In the genomic region with DNA sequence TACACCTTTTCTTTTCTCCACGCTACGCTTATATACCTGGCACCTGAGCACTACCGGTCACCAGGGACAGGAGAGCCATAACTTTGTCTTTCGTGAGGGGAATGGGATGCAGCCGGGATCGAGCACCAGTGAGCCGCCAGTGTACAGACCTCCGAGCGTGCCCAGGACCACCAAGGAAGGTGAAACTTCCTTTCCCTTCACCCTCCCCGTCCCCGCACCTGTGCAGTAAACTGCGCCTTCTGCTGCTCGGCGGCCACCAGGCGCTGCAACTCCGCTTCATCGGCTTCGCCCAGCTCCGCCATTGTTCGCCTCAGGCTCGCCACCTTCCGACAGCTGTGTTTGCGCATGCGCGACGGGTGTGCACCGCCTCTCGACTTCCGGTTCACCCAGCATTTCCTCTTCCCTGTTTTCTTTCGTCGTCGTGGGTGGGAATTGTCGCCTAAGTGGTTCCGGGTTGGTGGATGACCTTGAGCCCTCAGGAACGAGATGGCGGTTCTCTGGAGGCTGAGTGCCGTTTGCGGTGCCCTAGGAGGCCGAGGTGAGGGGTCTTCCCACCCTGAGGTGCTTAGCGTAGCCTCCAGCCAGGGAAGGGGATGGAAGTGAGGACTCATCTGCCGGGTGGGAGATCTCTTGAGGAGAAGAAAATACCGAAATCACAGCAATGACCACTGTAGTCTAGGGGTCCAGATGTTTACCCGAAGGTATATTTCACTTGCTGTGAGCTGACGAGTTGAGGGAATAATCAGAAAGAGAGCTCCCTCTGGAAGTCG, we compare ENCODE assay signal across 1 cellular context.
TF ChIP-seq lines count a peak whose summit lies in the region.

SDHD (plus strand) TSS at position 452 of the 770 bp plus-strand sequence; CDS start at position 487, 35 bp downstream.
TIMM8B (minus strand) TSS at position 335 of the 770 bp plus-strand sequence; CDS start at position 302, 33 bp downstream.

TF ChIP-seq in K562, 482 proteins besides CTCF, POLR2A, EP300 and RAD21 (continued from another document and continues in another):
- TF ChIP-seq MXI1 (IDR thresholded peaks at IDR 0.05; ENCODE audit: low read depth, low read length) (no peak), TCF3 (CRISPR knock-in tag; IDR thresholded peaks at IDR 0.05) (no peak), FOXA3 (CRISPR knock-in tag; conservative IDR thresholded peaks at IDR 0.05 in 1 of 2, IDR thresholded peaks at IDR 0.05 in 1 of 2) (0 out of 4 replicates have a peak, but pooled peaks of 1 of the 2 experiments have one; percentile 36), CCNT2 (IDR thresholded peaks at IDR 0.05; ENCODE audit: borderline replicate concordance, extremely low read depth, insufficient read length, low read depth, low read length) (peak; percentile 42), ZNF232 (CRISPR knock-in tag; IDR thresholded peaks at IDR 0.05) (peak; percentile 15; the same call in 1 of the 2 replicates), ZNF212 (CRISPR knock-in tag; IDR thresholded peaks at IDR 0.05) (no peak), ZC3H4 (CRISPR knock-in tag; IDR thresholded peaks at IDR 0.05; ENCODE audit: borderline replicate concordance) (no peak), MECOM (CRISPR knock-in tag; IDR thresholded peaks at IDR 0.05) (no peak), XRCC3 (IDR thresholded peaks at IDR 0.05) (no peak), ZNF384 (IDR thresholded peaks at IDR 0.05; ENCODE audit: low read depth, low read length) (no peak), HLTF (IDR thresholded peaks at IDR 0.05) (no peak; the same call in 1 of the 2 replicates), CBFA2T2 (conservative IDR thresholded peaks at IDR 0.05) (no peak), HEY1 (CRISPR knock-in tag; IDR thresholded peaks at IDR 0.05; ENCODE audit: borderline replicate concordance) (no peak), E2F4 (CRISPR knock-in tag; IDR thresholded peaks at IDR 0.05; ENCODE audit: low read depth) (no peak), FOXK1 (CRISPR knock-in tag; IDR thresholded peaks at IDR 0.05; ENCODE audit: borderline replicate concordance) (peak; percentile 97), ZFPM2 (CRISPR knock-in tag; IDR thresholded peaks at IDR 0.05) (no peak), MCM3 (IDR thresholded peaks at IDR 0.05) (no peak), ATF2 (CRISPR knock-in tag; IDR thresholded peaks at IDR 0.05) (no peak), STAT5B (CRISPR knock-in tag; IDR thresholded peaks at IDR 0.05) (no peak), DDX20 (tag; IDR thresholded peaks at IDR 0.05; ENCODE audit: low read depth) (no peak), ZNF444 (CRISPR knock-in tag; IDR thresholded peaks at IDR 0.05) (no peak), TAF15 (IDR thresholded peaks at IDR 0.05; ENCODE audit: low read depth, low read length) (no peak), RBM22 (IDR thresholded peaks at IDR 0.05; ENCODE audit: low read depth, low read length, poor library complexity, severe bottlenecking) (peak; percentile 80), HOMEZ (CRISPR knock-in tag; IDR thresholded peaks at IDR 0.05) (no peak), CEBPB (tag; IDR thresholded peaks at IDR 0.05) (no peak), KLF10 (CRISPR knock-in tag; IDR thresholded peaks at IDR 0.05) (no peak), SPI1 (IDR thresholded peaks at IDR 0.05; ENCODE audit: borderline replicate concordance, low read depth, low read length) (peak; percentile 94), MTA2 (IDR thresholded peaks at IDR 0.05; ENCODE audit: low read depth) (peak; percentile 85), RB1 (IDR thresholded peaks at IDR 0.05; ENCODE audit: low read depth) (no peak; the same call in 1 of the 2 replicates), ARID3B (CRISPR knock-in tag; IDR thresholded peaks at IDR 0.05; ENCODE audit: borderline replicate concordance) (no peak), ERF (CRISPR knock-in tag; IDR thresholded peaks at IDR 0.05) (no peak), FOXP1 (CRISPR knock-in tag; IDR thresholded peaks at IDR 0.05) (no peak), EWSR1 (IDR thresholded peaks at IDR 0.05; ENCODE audit: borderline replicate concordance, low read depth, partially characterized antibody) (no peak), ZZZ3 (IDR thresholded peaks at IDR 0.05) (no peak; the same call in 1 of the 2 replicates), SIX5 (IDR thresholded peaks at IDR 0.05; ENCODE audit: borderline replicate concordance in 1 of 2, insufficient read depth in 1 of 2, low read depth in 1 of 2, low read length in 2 of 2) (peak; percentile 29; a peak in 1 of 4 replicates), JUND (IDR thresholded peaks at IDR 0.05; ENCODE audit: borderline replicate concordance, low read depth, low read length) (peak; percentile 62), JUND (tag; IDR thresholded peaks at IDR 0.05; ENCODE audit: borderline replicate concordance, low read depth, low read length) (no peak; the same call in 1 of the 3 replicates), BHLHE40 (IDR thresholded peaks at IDR 0.05; ENCODE audit: low read length) (no peak), HDGF (IDR thresholded peaks at IDR 0.05) (no peak), ZNF668 (CRISPR knock-in tag; IDR thresholded peaks at IDR 0.05) (no peak), ZNF707 (CRISPR knock-in tag; conservative IDR thresholded peaks at IDR 0.05) (no peak), ZNF354B (CRISPR knock-in tag; IDR thresholded peaks at IDR 0.05) (no peak), ZNF561 (CRISPR knock-in tag; conservative IDR thresholded peaks at IDR 0.05) (no peak), MCM7 (IDR thresholded peaks at IDR 0.05) (no peak), ZNF589 (CRISPR knock-in tag; IDR thresholded peaks at IDR 0.05; ENCODE audit: low read depth) (no peak), RFX1 (IDR thresholded peaks at IDR 0.05) (no peak), ZBED1 (IDR thresholded peaks at IDR 0.05) (no peak), ARID3A (IDR thresholded peaks at IDR 0.05; ENCODE audit: borderline replicate concordance, low read depth, low read length) (no peak), ILK (tag; IDR thresholded peaks at IDR 0.05; ENCODE audit: borderline replicate concordance, low read depth) (no peak), ZFP91 (CRISPR knock-in tag; IDR thresholded peaks at IDR 0.05) (no peak; the same call in 1 of the 2 replicates), ZNF75A (CRISPR knock-in tag; IDR thresholded peaks at IDR 0.05) (no peak), PML (IDR thresholded peaks at IDR 0.05; ENCODE audit: low read length) (peak; percentile 73), AFF4 (CRISPR knock-in tag; IDR thresholded peaks at IDR 0.05) (no peak), HDAC1 (IDR thresholded peaks at IDR 0.05) (peak in 1 of 2 experiments; percentile 60; a peak in 2 of 4 replicates), NEUROD1 (IDR thresholded peaks at IDR 0.05; ENCODE audit: borderline replicate concordance, low read depth, low read length, partially characterized antibody) (no peak), TRIM28 (IDR thresholded peaks at IDR 0.05) (no peak; the same call in 1 of the 2 replicates), ZNF79 (CRISPR knock-in tag; IDR thresholded peaks at IDR 0.05; ENCODE audit: low read depth) (no peak), MTA3 (IDR thresholded peaks at IDR 0.05; ENCODE audit: borderline replicate concordance) (0 out of 2 replicates have a peak, but pooled peaks have one; percentile 46), ZFP36 (IDR thresholded peaks at IDR 0.05; ENCODE audit: low read depth, low read length, partially characterized antibody) (no peak)
- TF ChIP-seq, protein P1, sequence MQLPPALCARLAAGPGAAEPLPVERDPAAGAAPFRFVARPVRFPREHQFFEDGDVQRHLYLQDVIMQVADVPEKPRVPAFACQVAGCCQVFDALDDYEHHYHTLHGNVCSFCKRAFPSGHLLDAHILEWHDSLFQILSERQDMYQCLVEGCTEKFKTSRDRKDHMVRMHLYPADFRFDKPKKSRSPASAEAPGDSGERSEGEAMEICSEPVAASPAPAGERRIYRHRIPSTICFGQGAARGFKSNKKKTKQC (CRISPR knock-in tag; IDR thresholded peaks at IDR 0.05) = peak; percentile 71; the same call in 1 of the 2 replicates
